Comparison of ENCODE assay signal across 13 cellular contexts in genomic region chr6:163705923-163706322, GRCh38.
DNase-seq lines count a peak whose midpoint lies in the region; ATAC-seq and TF ChIP-seq lines count a peak whose summit lies in the region.
"Had no signal": no experiment of that assay in that cellular context is flagged by ENCODE, and none has a peak within 500 bp of the region (broad histone marks: within the 10 kb centered on the region; RNA-seq: fewer than 3 reads in every experiment).

No MANE protein-coding gene starts in this region.

- no peaks in the 10 kb centered on the region for H3K27me3 ChIP-seq in MM.1S (replicated peaks; ENCODE audit: insufficient read depth, low read length)
- H3K27me3 ChIP-seq: upper lobe of left lung had no signal

- peaks cover 12% of the 10 kb centered on the region; the same call in 1 of the 2 replicates for H3K4me1 ChIP-seq in MM.1S (ENCODE audit: low read length)
- H3K4me1 ChIP-seq: A549 had no signal

- H3K27ac ChIP-seq in MM.1S (ENCODE audit: low read length): peak overlapping the region; percentile 8; the same call in 1 of the 2 replicates
- H3K27ac ChIP-seq: A549, upper lobe of left lung had no signal

- H3K4me3 ChIP-seq in MM.1S (ENCODE audit: low read length): no peak overlapping the region
- H3K4me3 ChIP-seq: A549, upper lobe of left lung had no signal

- H3K9me2 ChIP-seq in MM.1S (replicated peaks; ENCODE audit: insufficient read depth, low read length): no peaks in the 10 kb centered on the region

- peaks cover 0 to 78% (median 2%) of the 10 kb centered on the region in 4 donors for H3K4me1 Mint-ChIP-seq in naive thymus-derived CD8-positive, alpha-beta T cell

- no peak overlapping the region for H3K9ac ChIP-seq in MM.1S (ENCODE audit: low read length)

- H3K4me3 Mint-ChIP-seq in naive thymus-derived CD8-positive, alpha-beta T cell: no peak overlapping the region

- no peak overlapping the region for H2AFZ ChIP-seq in MM.1S (ENCODE audit: low read length)

- no peaks in the 10 kb centered on the region for H4K20me1 ChIP-seq in MM.1S (ENCODE audit: insufficient read depth, low read length)

- no peaks in the 10 kb centered on the region for H3F3A ChIP-seq in MM.1S (ENCODE audit: insufficient read depth, low read length)

- no peaks in the 10 kb centered on the region for H3K36me3 ChIP-seq in MM.1S (replicated peaks; ENCODE audit: insufficient read depth, low read length)
- H3K36me3 ChIP-seq: upper lobe of left lung had no signal

- POLR2A ChIA-PET in naive thymus-derived CD8-positive, alpha-beta T cell (lab: Charles Lee): no interaction called here

- no peaks in the 10 kb centered on the region for H3K79me2 ChIP-seq in MM.1S (ENCODE audit: low read length)

- H3K27me3 Mint-ChIP-seq in naive thymus-derived CD8-positive, alpha-beta T cell: peaks cover 0 to 18% (median 4%) of the 10 kb centered on the region in 5 donors

- no peaks in the 10 kb centered on the region for H3K9me3 ChIP-seq in MM.1S (replicated peaks; ENCODE audit: insufficient read depth, low read length)
- H3K9me3 ChIP-seq: A549, upper lobe of left lung had no signal

- H3K9me3 Mint-ChIP-seq in naive thymus-derived CD8-positive, alpha-beta T cell: no peaks in the 10 kb centered on the region

- no peak overlapping the region for H3K27ac Mint-ChIP-seq in naive thymus-derived CD8-positive, alpha-beta T cell

- no peak overlapping the region for H3K4me2 ChIP-seq in MM.1S (ENCODE audit: low read depth, low read length)
- H3K4me2 ChIP-seq: A549 had no signal

- no peaks in the 10 kb centered on the region for H3K36me3 Mint-ChIP-seq in naive thymus-derived CD8-positive, alpha-beta T cell

- peak; percentile 53 for ATAC-seq in GM19397 (IDR thresholded peaks at IDR 0.05; ENCODE audit: unreplicated experiment)
- ATAC-seq in HG02884 (IDR thresholded peaks at IDR 0.05; ENCODE audit: unreplicated experiment): peak; percentile 57
- no peak for ATAC-seq in naive thymus-derived CD8-positive, alpha-beta T cell
- ATAC-seq: A549 had no signal

- no peak for TF ChIP-seq CTCF in MM.1S (IDR thresholded peaks at IDR 0.05; ENCODE audit: low read length)

- DNase-seq in CD1c-positive myeloid dendritic cell (ENCODE audit: extremely low spot score) (peak; percentile 43), MM.1S (peak; percentile 12), GF-D8 (lab: John Stamatoyannopoulos, UW) (no peak), iPS-NIHi11 (ENCODE audit: low spot score) (no peak), cortex of kidney (lab: John Stamatoyannopoulos, UW) (no peak)
- DNase-seq in naive thymus-derived CD8-positive, alpha-beta T cell: no peak
- DNase-seq: activated CD4-positive, alpha-beta T cell treated with anti-CD3 and anti-CD28 coated beads, Interleukin-2, amount 50 U/mL, for 4 hours; NCI-H1436 treated with DMSO at 0.1 percent for 48 hours; SHP77 treated with DMSO at 0.1 percent for 48 hours; upper lobe of left lung had no signal

Comparison
In these comparisons a context has a peak if more than half of its experiments do, and no peak if none do; other contexts are left out.
1. DNase-seq: peak in CD1c-positive myeloid dendritic cell (single experiment) and MM.1S (single experiment); none in GF-D8 (single experiment), naive thymus-derived CD8-positive, alpha-beta T cell (0 of 10), iPS-NIHi11 (single experiment) and cortex of kidney (single experiment).
2. ATAC-seq: peak in GM19397 (single experiment) and HG02884 (single experiment); none in naive thymus-derived CD8-positive, alpha-beta T cell (0 of 2).